23 cellular contexts compared by ENCODE assay signal in the genomic region with DNA sequence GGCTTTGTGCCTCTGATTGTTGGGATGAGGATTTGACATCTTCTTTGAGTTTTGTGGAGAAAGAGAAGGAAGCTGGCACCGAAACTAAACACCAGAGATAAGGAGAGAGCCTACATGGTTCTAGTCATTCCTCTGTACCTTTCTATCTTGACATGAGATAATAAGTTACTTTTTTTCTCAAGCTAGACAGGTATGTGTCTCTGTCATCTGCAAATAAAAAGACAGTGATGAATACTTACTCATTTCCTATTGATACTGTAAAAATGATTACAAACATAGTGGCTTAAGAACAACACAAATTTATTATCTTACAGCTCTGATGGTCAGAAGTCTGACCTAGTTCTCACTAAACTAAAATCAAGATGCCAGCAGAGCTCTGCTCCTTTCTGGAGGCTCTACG.
A peak's percentile ranks its signal among the peaks of the same experiment; 100 is the strongest.
DNase-seq lines count a peak whose midpoint lies in the region; ATAC-seq and TF ChIP-seq lines count a peak whose summit lies in the region.
"Had no signal": no experiment of that assay in that cellular context is flagged by ENCODE, and none has a peak within 500 bp of the region (broad histone marks: within the 10 kb centered on the region; RNA-seq: fewer than 3 reads in every experiment).

No MANE protein-coding gene starts in this region.

- TF ChIP-seq POLR2A in GM18505 (IDR thresholded peaks at IDR 0.05; ENCODE audit: borderline replicate concordance, extremely low read depth, insufficient read depth, insufficient read length), result no peak

- no peaks in the 10 kb centered on the region for H3K9me3 ChIP-seq in RWPE2 (ENCODE audit: severe bottlenecking)
- no peaks in the 10 kb centered on the region for H3K9me3 ChIP-seq in GM23248 (ENCODE audit: low read depth)
- H3K9me3 ChIP-seq: BLaER1 treated with 17β-estradiol and CSF1 and Interleukin-3, amounts not matched to agents 10 nM and 100 nM had no signal

- DNase-seq in RWPE2 (ENCODE audit: low spot score), result no peak
- DNase-seq in epithelial cell of esophagus (ENCODE audit: low read depth), result peak; percentile 22
- no peak for DNase-seq in foreskin keratinocyte
- DNase-seq in CD14-positive monocyte (ENCODE audit: low spot score), result no peak
- DNase-seq in Ammon's horn (ENCODE audit: low spot score), result no peak
- DNase-seq in GM23248, result no peak
- DNase-seq: 8988T; ACHN; CD4-positive, alpha-beta memory T cell; CD4-positive, CD25-positive, alpha-beta regulatory T cell; CD8-positive, alpha-beta memory T cell; COR-L47; DMS 273 treated with DMSO at 0.1 percent for 48 hours; DMS153; DMS53; DMS79; DND-41; EL; GF-D8 had no signal

- H3K27me3 ChIP-seq in RWPE2 (ENCODE audit: insufficient read depth, poor library complexity, severe bottlenecking), result no peaks in the 10 kb centered on the region
- no peaks in the 10 kb centered on the region for H3K27me3 ChIP-seq in foreskin keratinocyte
- no peaks in the 10 kb centered on the region for H3K27me3 ChIP-seq in GM23248 (replicated peaks; ENCODE audit: insufficient read depth)
- H3K27me3 ChIP-seq: BLaER1 treated with 17β-estradiol and CSF1 and Interleukin-3, amounts not matched to agents 10 nM and 100 nM had no signal

- TF ChIP-seq CTCF in RWPE2 (IDR thresholded peaks at IDR 0.05; ENCODE audit: poor library complexity, severe bottlenecking) (no peak), epithelial cell of esophagus (IDR thresholded peaks at IDR 0.05; ENCODE audit: insufficient read depth, low read depth, low read length, missing control alignments) (no peak), foreskin keratinocyte (conservative IDR thresholded peaks at IDR 0.05) (no peak), CD14-positive monocyte (IDR thresholded peaks at IDR 0.05) (no peak)

- in situ Hi-C loops in GM23248 (cut with MboI), result no loop called here

- H3K27ac Mint-ChIP-seq in CD14-positive monocyte, result no peak overlapping the region
- H3K27ac Mint-ChIP-seq: B cell; CD4-positive, alpha-beta memory T cell; CD4-positive, CD25-positive, alpha-beta regulatory T cell; CD8-positive, alpha-beta memory T cell had no signal

- H3K9me2 ChIP-seq in GM23248 (ENCODE audit: insufficient read depth), result no peaks in the 10 kb centered on the region

- no peak overlapping the region for H2AFZ ChIP-seq in GM23248

- WGBS in GM23248 (ENCODE audit: low coverage in 1 of 2, low lambda C conversion rate in 2 of 2, missing lambda C conversion rate in 2 of 2), 2 experiments, result 33 to 55% methylated on average over 2 of the region's 2 CpGs

- H3K36me3 Mint-ChIP-seq in CD14-positive monocyte, result no peaks in the 10 kb centered on the region
- H3K36me3 Mint-ChIP-seq: CD4-positive, alpha-beta memory T cell; CD4-positive, CD25-positive, alpha-beta regulatory T cell; CD8-positive, alpha-beta memory T cell had no signal

- no peaks in the 10 kb centered on the region for H3F3A ChIP-seq in GM23248 (ENCODE audit: insufficient read depth)

- ATAC-seq in RWPE2 (ENCODE audit: low read depth) (peak; percentile 51; the same call in 2 of the 3 replicates), foreskin keratinocyte (peak; percentile 28), GM18505 (IDR thresholded peaks at IDR 0.05; ENCODE audit: unreplicated experiment) (no peak)

- H3K36me3 ChIP-seq in RWPE2 (ENCODE audit: low read depth) (no peaks in the 10 kb centered on the region), GM23248 (ENCODE audit: low read depth) (no peaks in the 10 kb centered on the region)
- H3K36me3 ChIP-seq: BLaER1 treated with 17β-estradiol and CSF1 and Interleukin-3, amounts not matched to agents 10 nM and 100 nM had no signal

- no peaks in the 10 kb centered on the region for H4K20me1 ChIP-seq in GM23248 (ENCODE audit: insufficient read depth)
- H4K20me1 ChIP-seq: BLaER1 treated with 17β-estradiol and CSF1 and Interleukin-3, amounts not matched to agents 10 nM and 100 nM had no signal

- H3K4me2 ChIP-seq in GM23248 (ENCODE audit: unreplicated experiment), result no peak overlapping the region
- H3K4me2 ChIP-seq: BLaER1 treated with 17β-estradiol and CSF1 and Interleukin-3, amounts not matched to agents 10 nM and 100 nM had no signal

- peaks cover 0 to 3% (median 0%) of the 10 kb centered on the region in 3 donors for H3K27me3 Mint-ChIP-seq in CD14-positive monocyte (ENCODE audit: low read depth in 3 of 3)
- H3K27me3 Mint-ChIP-seq: B cell; CD4-positive, alpha-beta memory T cell; CD4-positive, CD25-positive, alpha-beta regulatory T cell; CD8-positive, alpha-beta memory T cell had no signal

- intact Hi-C loops in CD14-positive monocyte (cut with micrococcal nuclease), result no loop called here

- no peak overlapping the region for H3K9ac ChIP-seq in GM23248
- H3K9ac ChIP-seq: BLaER1 treated with 17β-estradiol and CSF1 and Interleukin-3, amounts not matched to agents 10 nM and 100 nM had no signal

- H3K27ac ChIP-seq in RWPE2 (ENCODE audit: poor library complexity, severe bottlenecking), result peak overlapping the region; percentile 15
- H3K27ac ChIP-seq in foreskin keratinocyte, result no peak overlapping the region
- no peak overlapping the region for H3K27ac ChIP-seq in GM23248
- H3K27ac ChIP-seq: BLaER1 treated with 17β-estradiol and CSF1 and Interleukin-3, amounts not matched to agents 10 nM and 100 nM; C4-2B had no signal

- H3K9me3 Mint-ChIP-seq in CD14-positive monocyte, result peaks cover 0 to 19% (median 3%) of the 10 kb centered on the region in 7 donors

- H3K4me1 ChIP-seq in RWPE2 (ENCODE audit: insufficient read depth, poor library complexity, severe bottlenecking) (peaks cover 3% of the 10 kb centered on the region), foreskin keratinocyte (peaks cover 4% of the 10 kb centered on the region), GM23248 (ENCODE audit: insufficient read depth) (0 out of 2 replicates have a peak, but pooled peaks cover 8% of the 10 kb centered on the region)
- H3K4me1 ChIP-seq: BLaER1 treated with 17β-estradiol and CSF1 and Interleukin-3, amounts not matched to agents 10 nM and 100 nM had no signal

- H3K4me1 Mint-ChIP-seq in CD14-positive monocyte, result no peaks in the 10 kb centered on the region
- H3K4me1 Mint-ChIP-seq: B cell; CD4-positive, alpha-beta memory T cell; CD4-positive, CD25-positive, alpha-beta regulatory T cell; CD8-positive, alpha-beta memory T cell had no signal

- H3K4me3 Mint-ChIP-seq in CD14-positive monocyte, result no peak overlapping the region
- H3K4me3 Mint-ChIP-seq: B cell; CD4-positive, alpha-beta memory T cell; CD4-positive, CD25-positive, alpha-beta regulatory T cell; CD8-positive, alpha-beta memory T cell had no signal

- H3K79me2 ChIP-seq in GM23248 (ENCODE audit: insufficient read depth), result no peaks in the 10 kb centered on the region

- H3K4me3 ChIP-seq in RWPE2 (ENCODE audit: severe bottlenecking) (no peak overlapping the region), epithelial cell of esophagus (ENCODE audit: low read length) (no peak overlapping the region), GM23248 (no peak overlapping the region)
- H3K4me3 ChIP-seq: BLaER1 treated with 17β-estradiol and CSF1 and Interleukin-3, amounts not matched to agents 10 nM and 100 nM had no signal
